19 cellular contexts compared by ENCODE assay signal in the genomic region with DNA sequence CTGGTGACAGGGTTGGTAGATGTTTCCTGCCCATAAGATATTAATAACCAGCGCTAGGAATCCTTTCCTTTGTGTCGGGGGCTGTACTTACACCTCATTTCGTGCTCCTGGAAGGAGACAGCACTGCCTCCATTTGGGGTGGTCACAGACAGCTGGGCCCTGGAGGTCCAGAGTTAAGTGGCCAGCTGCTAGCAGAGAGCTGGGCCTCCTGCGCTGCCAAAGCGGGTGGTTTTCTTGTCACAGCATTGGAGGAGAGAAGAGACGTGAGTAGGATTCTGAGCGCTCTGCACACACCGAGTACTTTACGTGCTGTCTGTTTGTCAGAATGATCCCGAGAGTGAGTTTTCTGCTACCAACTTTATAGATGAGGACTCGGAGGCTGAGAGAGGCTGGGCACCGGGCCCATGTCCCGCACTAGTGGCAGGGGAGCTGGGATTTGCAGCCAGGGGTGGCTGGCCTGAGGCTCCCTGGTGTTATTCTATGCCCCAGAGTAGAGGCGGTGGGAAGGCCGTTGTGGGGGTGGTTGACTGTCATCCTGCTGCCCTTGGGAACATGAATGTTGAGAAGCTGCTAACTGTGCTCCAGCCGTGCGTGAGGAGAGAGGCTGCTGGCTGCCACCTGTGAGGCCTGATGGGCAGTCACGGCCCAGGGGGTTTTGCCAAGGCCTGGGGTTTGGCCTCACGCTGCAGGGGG.
A peak's percentile ranks its signal among the peaks of the same experiment; 100 is the strongest.
DNase-seq lines count a peak whose midpoint lies in the region; ATAC-seq and TF ChIP-seq lines count a peak whose summit lies in the region.
"Had no signal": no experiment of that assay in that cellular context is flagged by ENCODE, and none has a peak within 500 bp of the region (broad histone marks: within the 10 kb centered on the region; RNA-seq: fewer than 3 reads in every experiment).

No MANE protein-coding gene starts in this region.

- no peak overlapping the region for H3K4me3 Mint-ChIP-seq in stimulated activated naive CD8-positive, alpha-beta T cell treated with anti-CD3 and anti-CD28 coated beads, Interleukin-15, Interleukin-2, amounts not matched to agents 100 ng/mL and 50 ng/mL, for 24 hours
- H3K4me3 Mint-ChIP-seq in stimulated activated naive CD8-positive, alpha-beta T cell treated with anti-CD3 and anti-CD28 coated beads, Interleukin-15, amount 100 ng/mL, for 72 hours = no peak overlapping the region
- H3K4me3 Mint-ChIP-seq in nephron = no peak overlapping the region
- H3K4me3 Mint-ChIP-seq: CD4-positive, alpha-beta T cell had no signal

- no peak for ATAC-seq in stimulated activated naive CD8-positive, alpha-beta T cell treated with anti-CD3 and anti-CD28 coated beads, Interleukin-15, amount 100 ng/mL, for 72 hours
- no peak for ATAC-seq in HG03571 (IDR thresholded peaks at IDR 0.05; ENCODE audit: unreplicated experiment)
- ATAC-seq: A549, GM12878 had no signal

- no peak for DNase-seq in stimulated activated naive CD8-positive, alpha-beta T cell treated with anti-CD3 and anti-CD28 coated beads, Interleukin-15, amount 100 ng/mL, for 72 hours
- DNase-seq in NCI-H524 (lab: John Stamatoyannopoulos, UW) = peak; percentile 63 to 83
- DNase-seq in putamen (ENCODE audit: low spot score) = no peak
- DNase-seq in T-helper 9 cell = no peak
- DNase-seq in T-helper 2 cell = no peak
- DNase-seq: BE2C; CD4-positive, alpha-beta T cell; COR-L47; DND-41; Karpas-422; MV-4-11; NCI-H1694; NCI-H510A; SHP77 had no signal

- no peak for TF ChIP-seq CTCF in nephron (IDR thresholded peaks at IDR 0.05; ENCODE audit: unreplicated experiment in 3 of 3)

- H3K9me3 Mint-ChIP-seq in stimulated activated naive CD8-positive, alpha-beta T cell treated with anti-CD3 and anti-CD28 coated beads, Interleukin-15, Interleukin-2, amounts not matched to agents 100 ng/mL and 50 ng/mL, for 24 hours = no peaks in the 10 kb centered on the region
- H3K9me3 Mint-ChIP-seq in stimulated activated naive CD8-positive, alpha-beta T cell treated with anti-CD3 and anti-CD28 coated beads, Interleukin-15, amount 100 ng/mL, for 72 hours = no peaks in the 10 kb centered on the region
- no peaks in the 10 kb centered on the region for H3K9me3 Mint-ChIP-seq in nephron
- H3K9me3 Mint-ChIP-seq: CD4-positive, alpha-beta T cell had no signal

- no peaks in the 10 kb centered on the region for H3K4me1 Mint-ChIP-seq in stimulated activated naive CD8-positive, alpha-beta T cell treated with anti-CD3 and anti-CD28 coated beads, Interleukin-15, Interleukin-2, amounts not matched to agents 100 ng/mL and 50 ng/mL, for 24 hours (ENCODE audit: low read depth)
- H3K4me1 Mint-ChIP-seq in stimulated activated naive CD8-positive, alpha-beta T cell treated with anti-CD3 and anti-CD28 coated beads, Interleukin-15, amount 100 ng/mL, for 72 hours = no peaks in the 10 kb centered on the region
- peaks cover 66% of the 10 kb centered on the region for H3K4me1 Mint-ChIP-seq in nephron

- peaks cover 4% of the 10 kb centered on the region for H3K27me3 Mint-ChIP-seq in stimulated activated naive CD8-positive, alpha-beta T cell treated with anti-CD3 and anti-CD28 coated beads, Interleukin-15, Interleukin-2, amounts not matched to agents 100 ng/mL and 50 ng/mL, for 24 hours
- peaks cover 24% of the 10 kb centered on the region for H3K27me3 Mint-ChIP-seq in stimulated activated naive CD8-positive, alpha-beta T cell treated with anti-CD3 and anti-CD28 coated beads, Interleukin-15, amount 100 ng/mL, for 72 hours
- H3K27me3 Mint-ChIP-seq in nephron (ENCODE audit: low read depth) = peaks cover 23% of the 10 kb centered on the region

- H3K36me3 Mint-ChIP-seq in stimulated activated naive CD8-positive, alpha-beta T cell treated with anti-CD3 and anti-CD28 coated beads, Interleukin-15, Interleukin-2, amounts not matched to agents 100 ng/mL and 50 ng/mL, for 24 hours (ENCODE audit: low read depth) = no peaks in the 10 kb centered on the region
- no peaks in the 10 kb centered on the region for H3K36me3 Mint-ChIP-seq in nephron (ENCODE audit: low read depth)

- peak overlapping the region; percentile 26 for H3K27ac Mint-ChIP-seq in stimulated activated naive CD8-positive, alpha-beta T cell treated with anti-CD3 and anti-CD28 coated beads, Interleukin-15, Interleukin-2, amounts not matched to agents 100 ng/mL and 50 ng/mL, for 24 hours
- no peak overlapping the region for H3K27ac Mint-ChIP-seq in stimulated activated naive CD8-positive, alpha-beta T cell treated with anti-CD3 and anti-CD28 coated beads, Interleukin-15, amount 100 ng/mL, for 72 hours
- peak overlapping the region in 2 of 3 experiments; percentile 27 to 51 for H3K27ac Mint-ChIP-seq in nephron
- H3K27ac Mint-ChIP-seq: CD4-positive, alpha-beta T cell had no signal

Comparison
In these comparisons a context has a peak if more than half of its experiments do, and no peak if none do; other contexts are left out.
1. H3K27ac Mint-ChIP-seq: peak in stimulated activated naive CD8-positive, alpha-beta T cell treated with anti-CD3 and anti-CD28 coated beads, Interleukin-15, Interleukin-2, amounts not matched to agents 100 ng/mL and 50 ng/mL, for 24 hours (single experiment) and nephron (2 of 3); none in stimulated activated naive CD8-positive, alpha-beta T cell treated with anti-CD3 and anti-CD28 coated beads, Interleukin-15, amount 100 ng/mL, for 72 hours (0 of 2).
2. DNase-seq: peak in NCI-H524 (2 of 2); none in stimulated activated naive CD8-positive, alpha-beta T cell treated with anti-CD3 and anti-CD28 coated beads, Interleukin-15, amount 100 ng/mL, for 72 hours (0 of 2), putamen (single experiment), T-helper 9 cell (single experiment) and T-helper 2 cell (0 of 5).